In the genomic region with DNA sequence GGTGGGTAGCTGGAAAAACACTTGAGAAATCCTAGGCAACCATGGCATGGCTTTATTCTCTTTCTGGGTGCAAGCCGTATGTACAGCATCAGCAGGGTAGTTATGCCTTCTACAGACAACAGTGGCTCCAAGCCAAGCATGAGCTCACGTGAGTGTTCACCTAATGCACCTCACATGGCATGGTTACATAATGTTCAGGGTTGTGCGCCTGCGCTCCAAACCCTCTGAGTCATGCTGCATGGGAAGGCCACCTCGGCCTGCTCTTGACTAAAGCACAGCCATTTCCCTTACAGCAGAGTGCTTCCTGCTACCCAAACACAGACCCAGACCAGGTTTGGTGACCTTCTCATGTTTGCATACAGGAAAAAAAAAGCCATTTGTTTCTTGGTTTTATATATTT, we compare ENCODE assay signal across 23 cellular contexts.
DNase-seq lines count a peak whose midpoint lies in the region; ATAC-seq, FAIRE-seq and TF ChIP-seq lines count a peak whose summit lies in the region.
"Had no signal": no experiment of that assay in that cellular context is flagged by ENCODE, and none has a peak within 500 bp of the region (broad histone marks: within the 10 kb centered on the region; RNA-seq: fewer than 3 reads in every experiment).

No MANE protein-coding gene starts in this region.

- no peak for ATAC-seq in GM19023 (IDR thresholded peaks at IDR 0.05; ENCODE audit: unreplicated experiment)
- ATAC-seq: right cardiac atrium had no signal

- peak; percentile 34 for DNase-seq in NCI-H748 (lab: John Stamatoyannopoulos, UW; ENCODE audit: unreplicated experiment)
- no peak for DNase-seq in NCI-H748 treated with DMSO at 0.1 percent for 48 hours (lab: John Stamatoyannopoulos, UW)
- DNase-seq in NCI-H2171 treated with DMSO at 0.1 percent for 48 hours (lab: John Stamatoyannopoulos, UW) = peak; percentile 13
- peak; percentile 61 to 85 for DNase-seq in dermis microvascular lymphatic vessel endothelial cell (ENCODE audit: low read depth in 2 of 2)
- DNase-seq in urothelium cell line (ENCODE audit: low spot score) = peak; percentile 36
- no peak for DNase-seq in nephron progenitor cell
- DNase-seq in immature natural killer cell = no peak
- DNase-seq: activated CD4-positive, alpha-beta T cell treated with anti-CD3 and anti-CD28 coated beads, Interleukin-2, amount 50 U/mL, for 4 hours; activated CD8-positive, alpha-beta memory T cell treated with anti-CD3 and anti-CD28 coated beads, Interleukin-2, amount 50 U/mL, for 48 hours; activated gamma-delta T cell treated with Interleukin-2 at 50 U/mL for 16 hours; foreskin melanocyte; HFFc6; hippocampal formation; kidney; naive B cell; NCI-H1092; NCI-H2107; NCI-H526 treated with DMSO at 0.1 percent for 48 hours; right cardiac atrium; stimulated activated CD8-positive, alpha-beta memory T cell treated with anti-CD3 and anti-CD28 coated beads, Interleukin-4, amount 100 ng/mL, for 48 hours; WERI-Rb-1 had no signal

- no peaks in the 10 kb centered on the region for H3K4me1 Mint-ChIP-seq in nephron progenitor cell
- no peaks in the 10 kb centered on the region for H3K4me1 Mint-ChIP-seq in immature natural killer cell
- H3K4me1 Mint-ChIP-seq: memory B cell, naive B cell had no signal

- H3K4me3 Mint-ChIP-seq in nephron progenitor cell (no peak overlapping the region), immature natural killer cell (no peak overlapping the region)
- H3K4me3 Mint-ChIP-seq: HFFc6, memory B cell, naive B cell had no signal

- H3K9me3 Mint-ChIP-seq in nephron progenitor cell (peaks cover 12% of the 10 kb centered on the region), immature natural killer cell (peaks cover 0 to 1% (median 0%) of the 10 kb centered on the region in 6 donors)
- H3K9me3 Mint-ChIP-seq: HFFc6 had no signal

- FAIRE-seq in urothelium cell line (lab: Jason Lieb, UNC) = no peak
- FAIRE-seq: kidney had no signal

- H3K27ac Mint-ChIP-seq in nephron progenitor cell (no peak overlapping the region), immature natural killer cell (no peak overlapping the region)
- H3K27ac Mint-ChIP-seq: HFFc6, memory B cell had no signal

- H3K27me3 Mint-ChIP-seq in nephron progenitor cell (ENCODE audit: low read depth, poor library complexity) (no peaks in the 10 kb centered on the region), immature natural killer cell (ENCODE audit: low read depth in 3 of 3) (peaks cover 2 to 7% (median 3%) of the 10 kb centered on the region in 3 donors)

- no peak for TF ChIP-seq CTCF in nephron progenitor cell (IDR thresholded peaks at IDR 0.05)

- H3K36me3 Mint-ChIP-seq in nephron progenitor cell (ENCODE audit: low read depth) = no peaks in the 10 kb centered on the region
- H3K36me3 Mint-ChIP-seq in immature natural killer cell = no peaks in the 10 kb centered on the region
- H3K36me3 Mint-ChIP-seq: memory B cell had no signal

Comparison
In these comparisons a context has a peak if more than half of its experiments do, and no peak if none do; other contexts are left out.
1. DNase-seq: peak in NCI-H748 (single experiment), NCI-H2171 treated with DMSO at 0.1 percent for 48 hours (single experiment), dermis microvascular lymphatic vessel endothelial cell (2 of 2) and urothelium cell line (single experiment); none in NCI-H748 treated with DMSO at 0.1 percent for 48 hours (single experiment), nephron progenitor cell (single experiment) and immature natural killer cell (0 of 3).